ENCODE assay signal across 18 cellular contexts in the genomic region with DNA sequence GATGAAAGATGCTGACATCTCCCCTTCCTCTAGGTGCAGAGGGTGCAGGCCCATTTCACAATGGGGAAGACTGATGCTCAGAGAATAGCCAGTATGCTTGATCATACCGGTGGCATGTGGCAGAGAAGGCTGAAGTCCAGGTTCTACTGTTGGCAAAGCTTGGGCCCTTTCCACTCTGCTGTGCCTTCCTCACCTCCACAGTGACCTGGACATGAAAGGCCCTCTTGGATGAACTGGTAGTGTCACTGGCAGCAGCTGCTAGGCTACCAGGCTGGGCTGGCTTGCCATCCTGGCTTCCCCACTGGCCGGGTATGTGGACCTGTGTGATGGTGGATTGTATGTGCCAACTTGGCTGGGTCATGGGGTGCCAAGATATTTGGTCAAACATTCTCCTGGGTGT.
"Had no signal": no experiment of that assay in that cellular context is flagged by ENCODE, and none has a peak within 500 bp of the region (broad histone marks: within the 10 kb centered on the region; RNA-seq: fewer than 3 reads in every experiment).

No MANE protein-coding gene starts in this region.

- H3K4me3 Mint-ChIP-seq: dendritic cell treated with granulocyte-macrophage colony-stimulating factor and Interleukin-4, amounts not matched to agents 40 ng/mL and 50 ng/mL, for 4 days; immature natural killer cell; naive B cell; nephron had no signal

- H3K9me3 ChIP-seq: left ventricle myocardium inferior, sigmoid colon, suprapubic skin, thyroid gland, upper lobe of left lung, vagina had no signal

- H3K4me3 ChIP-seq: left ventricle myocardium inferior, lung, sigmoid colon, skin epidermis, suprapubic skin, thyroid gland, upper lobe of left lung, vagina had no signal

- H3K9me3 Mint-ChIP-seq: dendritic cell treated with granulocyte-macrophage colony-stimulating factor and Interleukin-4, amounts not matched to agents 40 ng/mL and 50 ng/mL, for 4 days; immature natural killer cell; naive B cell; nephron had no signal

- H3K36me3 ChIP-seq: left ventricle myocardium inferior, sigmoid colon, suprapubic skin, thyroid gland, upper lobe of left lung, vagina had no signal

- H3K27ac ChIP-seq: foreskin keratinocyte, left ventricle myocardium inferior, sigmoid colon, skin epidermis, suprapubic skin, thyroid gland, upper lobe of left lung, vagina had no signal

- ATAC-seq: foreskin keratinocyte; stimulated activated naive CD8-positive, alpha-beta T cell treated with anti-CD3 and anti-CD28 coated beads, Interleukin-15, Interleukin-2, amounts not matched to agents 100 U/mL and 50 U/mL, for 24 hours had no signal

- H3K4me1 ChIP-seq: foreskin keratinocyte, sigmoid colon, thyroid gland, vagina had no signal

- H3K27ac Mint-ChIP-seq: dendritic cell treated with granulocyte-macrophage colony-stimulating factor and Interleukin-4, amounts not matched to agents 40 ng/mL and 50 ng/mL, for 4 days; immature natural killer cell; nephron had no signal

- H3K36me3 Mint-ChIP-seq: naive B cell had no signal

- H3K27me3 ChIP-seq: sigmoid colon, thyroid gland, upper lobe of left lung, vagina had no signal

- FAIRE-seq: colon, keratinocyte had no signal

- DNase-seq: erythroblast; foreskin keratinocyte; immature natural killer cell; left ventricle myocardium inferior; mesenchymal stem cell; naive B cell; sigmoid colon; stimulated activated naive CD8-positive, alpha-beta T cell treated with anti-CD3 and anti-CD28 coated beads, Interleukin-15, Interleukin-2, amounts not matched to agents 100 U/mL and 50 U/mL, for 24 hours; thyroid gland; upper lobe of left lung had no signal

- H3K4me1 Mint-ChIP-seq: nephron had no signal
